In genomic region chr22:22959147-22959827, GRCh38 we compare ENCODE assay signal across 8 cellular contexts.
DNase-seq lines count a peak whose midpoint lies in the region; ATAC-seq and TF ChIP-seq lines count a peak whose summit lies in the region.

No MANE protein-coding gene starts in this region.

- H3K27ac Mint-ChIP-seq in activated naive CD4-positive, alpha-beta T cell treated with anti-CD3 and anti-CD28 coated beads, Interleukin-2, amount 10 ng/mL, durations not matched to agents 7 days and 5 days = no peak overlapping the region

- CTCF ChIA-PET in activated naive CD4-positive, alpha-beta T cell treated with anti-CD3 and anti-CD28 coated beads, Interleukin-2, amount 10 ng/mL, durations not matched to agents 7 days and 5 days (lab: Charles Lee) = interaction anchor here (0.7 to 9.8 kb wide), 29 partner anchors 10 to 426 kb away, joined by 3 to 162 read pairs (median 3); no protein-coding TSS in a partner anchor

- DNase-seq in DMS153 treated with DMSO at 0.1 percent for 48 hours (lab: John Stamatoyannopoulos, UW; ENCODE audit: unreplicated experiment) = peak; percentile 78
- peak; percentile 49 for DNase-seq in LNCaP clone FGC (ENCODE audit: low read depth)
- DNase-seq in SJSA1 (ENCODE audit: low read depth in 1 of 2, low spot score in 2 of 2) = peak; percentile 76 to 81
- DNase-seq in activated naive CD4-positive, alpha-beta T cell treated with anti-CD3 and anti-CD28 coated beads, Interleukin-2, amount 10 ng/mL, durations not matched to agents 7 days and 5 days = peak; percentile 84
- DNase-seq in glomerular visceral epithelial cell (ENCODE audit: extremely low spot score) = peak; percentile 67
- peak; percentile 82 for DNase-seq in putamen (ENCODE audit: low spot score)

- TF ChIP-seq CTCF in LNCaP clone FGC (IDR thresholded peaks at IDR 0.05; ENCODE audit: control insufficient read depth, extremely low read depth, insufficient read depth) = peak; percentile 99

- no peak overlapping the region for H3K4me3 ChIP-seq in LNCaP clone FGC (ENCODE audit: low read depth, low read length)
- H3K4me3 ChIP-seq in SJSA1 = no peak overlapping the region

- H3K4me1 ChIP-seq in SJSA1 (replicated peaks) = no peaks in the 10 kb centered on the region

- H3K36me3 ChIP-seq in SJSA1 = no peaks in the 10 kb centered on the region

- no peak overlapping the region for H3K27ac ChIP-seq in SJSA1

- ATAC-seq in GM18511 (IDR thresholded peaks at IDR 0.05; ENCODE audit: unreplicated experiment) (no peak), GM18861 (IDR thresholded peaks at IDR 0.05; ENCODE audit: unreplicated experiment) (no peak)

- no peak overlapping the region for H3K4me3 Mint-ChIP-seq in activated naive CD4-positive, alpha-beta T cell treated with anti-CD3 and anti-CD28 coated beads, Interleukin-2, amount 10 ng/mL, durations not matched to agents 7 days and 5 days

- H3K9me3 ChIP-seq in SJSA1 (replicated peaks) = no peaks in the 10 kb centered on the region

- H3K36me3 Mint-ChIP-seq in activated naive CD4-positive, alpha-beta T cell treated with anti-CD3 and anti-CD28 coated beads, Interleukin-2, amount 10 ng/mL, durations not matched to agents 7 days and 5 days = no peaks in the 10 kb centered on the region

- peaks cover 46% of the 10 kb centered on the region for H3K27me3 Mint-ChIP-seq in activated naive CD4-positive, alpha-beta T cell treated with anti-CD3 and anti-CD28 coated beads, Interleukin-2, amount 10 ng/mL, durations not matched to agents 7 days and 5 days

- no peaks in the 10 kb centered on the region for H3K27me3 ChIP-seq in SJSA1 (replicated peaks)

- no peaks in the 10 kb centered on the region for H3K9me3 Mint-ChIP-seq in activated naive CD4-positive, alpha-beta T cell treated with anti-CD3 and anti-CD28 coated beads, Interleukin-2, amount 10 ng/mL, durations not matched to agents 7 days and 5 days

- H3K4me1 Mint-ChIP-seq in activated naive CD4-positive, alpha-beta T cell treated with anti-CD3 and anti-CD28 coated beads, Interleukin-2, amount 10 ng/mL, durations not matched to agents 7 days and 5 days = no peaks in the 10 kb centered on the region
